14 cellular contexts compared by ENCODE assay signal in genomic region chr5:133251296-133252132, GRCh38.
DNase-seq lines count a peak whose midpoint lies in the region; ATAC-seq, FAIRE-seq and TF ChIP-seq lines count a peak whose summit lies in the region.
"Had no signal": no experiment of that assay in that cellular context is flagged by ENCODE, and none has a peak within 500 bp of the region (broad histone marks: within the 10 kb centered on the region; RNA-seq: fewer than 3 reads in every experiment).

No MANE protein-coding gene starts in this region.

- ATAC-seq in pancreas, result peak; percentile 58 to 81 (median 66)
- ATAC-seq: heart right ventricle had no signal

- H3K27me3 Mint-ChIP-seq in MCF 10A (ENCODE audit: insufficient read depth, unreplicated experiment), result no peaks in the 10 kb centered on the region
- H3K27me3 Mint-ChIP-seq: activated naive CD4-positive, alpha-beta T cell treated with anti-CD3 and anti-CD28 coated beads, Interleukin-2, amount 50 U/mL, for 24 hours; central memory CD8-positive, alpha-beta T cell had no signal

- TF ChIP-seq CTCF in MCF 10A (IDR thresholded peaks at IDR 0.05; ENCODE audit: unreplicated experiment), result no peak
- no peak for TF ChIP-seq CTCF in pancreas (IDR thresholded peaks at IDR 0.05)
- TF ChIP-seq CTCF in right atrium auricular region (IDR thresholded peaks at IDR 0.05), result no peak

- no peaks in the 10 kb centered on the region for H3K36me3 ChIP-seq in pancreas
- H3K36me3 ChIP-seq in right atrium auricular region, result no peaks in the 10 kb centered on the region
- H3K36me3 ChIP-seq: heart right ventricle had no signal

- H3K4me3 ChIP-seq in pancreas (no peak overlapping the region), right atrium auricular region (no peak overlapping the region)
- H3K4me3 ChIP-seq: heart right ventricle had no signal

- intact Hi-C loops in MCF 10A (cut with micrococcal nuclease), result no loop called here
- intact Hi-C loops in pancreas (cut with DNase I), result no loop called here

- H3K36me3 Mint-ChIP-seq in MCF 10A (ENCODE audit: insufficient read depth, unreplicated experiment), result no peaks in the 10 kb centered on the region
- H3K36me3 Mint-ChIP-seq: activated naive CD4-positive, alpha-beta T cell treated with anti-CD3 and anti-CD28 coated beads, Interleukin-2, amount 50 U/mL, for 24 hours had no signal

- H3K4me1 Mint-ChIP-seq in MCF 10A (ENCODE audit: insufficient read depth, unreplicated experiment), result peaks cover 7% of the 10 kb centered on the region
- H3K4me1 Mint-ChIP-seq: activated naive CD4-positive, alpha-beta T cell treated with anti-CD3 and anti-CD28 coated beads, Interleukin-2, amount 50 U/mL, for 24 hours; central memory CD8-positive, alpha-beta T cell had no signal

- H3K9me3 ChIP-seq in pancreas (no peaks in the 10 kb centered on the region), right atrium auricular region (no peaks in the 10 kb centered on the region)
- H3K9me3 ChIP-seq: heart right ventricle had no signal

- CTCF ChIA-PET in MCF 10A (lab: Yijun Ruan, JAX), result interaction anchor here (0.6 to 4.5 kb wide), 6 partner anchors 9 to 140 kb away, joined by 3 to 28 read pairs (median 4); no protein-coding TSS in a partner anchor

- no peak overlapping the region for H3K4me3 Mint-ChIP-seq in MCF 10A (ENCODE audit: unreplicated experiment)
- H3K4me3 Mint-ChIP-seq: activated naive CD4-positive, alpha-beta T cell treated with anti-CD3 and anti-CD28 coated beads, Interleukin-2, amount 50 U/mL, for 24 hours; central memory CD8-positive, alpha-beta T cell had no signal

- POLR2A ChIA-PET in MCF 10A (lab: Yijun Ruan, JAX), result interaction anchor here (0.9 to 1.5 kb wide), 7 partner anchors 9 to 34 kb away, joined by 3 to 5 read pairs (median 3); no protein-coding TSS in a partner anchor

- no TSS peak for BruUV-seq in MCF 10A (replicated peaks; lab: Mats Ljungman, UMichigan)

- H3K27ac Mint-ChIP-seq in MCF 10A (ENCODE audit: low read depth, unreplicated experiment), result peak overlapping the region; percentile 55
- H3K27ac Mint-ChIP-seq: activated naive CD4-positive, alpha-beta T cell treated with anti-CD3 and anti-CD28 coated beads, Interleukin-2, amount 50 U/mL, for 24 hours had no signal

- H3K4me1 ChIP-seq in pancreas (no peaks in the 10 kb centered on the region), right atrium auricular region (no peaks in the 10 kb centered on the region)
- H3K4me1 ChIP-seq: heart right ventricle had no signal

- FAIRE-seq in pancreas (lab: Jason Lieb, UNC), result no peak
- FAIRE-seq: A204.1 had no signal

- peak; percentile 8 for DNase-seq in NCI-H1092 treated with DMSO at 0.1 percent for 48 hours (lab: John Stamatoyannopoulos, UW)
- DNase-seq in NCI-H1092 (lab: John Stamatoyannopoulos, UW), result no peak
- DNase-seq in NCI-H2029 (lab: John Stamatoyannopoulos, UW), result peak; percentile 88
- peak; percentile 84 for DNase-seq in MCF 10A (ENCODE audit: unreplicated experiment)
- DNase-seq in pancreas, result peak; percentile 56 to 83 (median 68)
- no peak for DNase-seq in right atrium auricular region (ENCODE audit: low spot score)
- DNase-seq in globus pallidus (ENCODE audit: low spot score), result no peak
- DNase-seq in kidney glomerular epithelial cell (lab: John Stamatoyannopoulos, UW), result no peak
- DNase-seq: GOT3, heart right ventricle had no signal

- H3K27me3 ChIP-seq in pancreas, result no peaks in the 10 kb centered on the region
- H3K27me3 ChIP-seq in right atrium auricular region, result no peaks in the 10 kb centered on the region
- H3K27me3 ChIP-seq: heart right ventricle had no signal

- H3K27ac ChIP-seq in pancreas, result no peak overlapping the region
- no peak overlapping the region for H3K27ac ChIP-seq in right atrium auricular region
- H3K27ac ChIP-seq: epithelial cell of prostate, heart right ventricle had no signal

- no peaks in the 10 kb centered on the region for H3K9me3 Mint-ChIP-seq in MCF 10A (ENCODE audit: unreplicated experiment)
- H3K9me3 Mint-ChIP-seq: activated naive CD4-positive, alpha-beta T cell treated with anti-CD3 and anti-CD28 coated beads, Interleukin-2, amount 50 U/mL, for 24 hours; central memory CD8-positive, alpha-beta T cell had no signal

- WGBS in pancreas, 2 donors, result 51 to 54% methylated on average over 16 of the region's 16 CpGs

Comparison
In these comparisons a context has a peak if more than half of its experiments do, and no peak if none do; other contexts are left out.
1. DNase-seq: peak in NCI-H1092 treated with DMSO at 0.1 percent for 48 hours (single experiment), NCI-H2029 (single experiment), MCF 10A (single experiment) and pancreas (6 of 6); none in NCI-H1092 (single experiment), right atrium auricular region (single experiment), globus pallidus (single experiment) and kidney glomerular epithelial cell (single experiment).